Comparison of ENCODE assay signal across 8 cellular contexts in genomic region chr3:98329392-98330124, GRCh38. TPM values are rescaled to one million over a fixed set of nuclear protein-coding genes. Genes with fewer than 3 reads are reported as not detected.
DNase-seq lines count a peak whose midpoint lies in the region.

No MANE protein-coding gene starts in this region.

- H3K27ac ChIP-seq in caudate nucleus (ENCODE audit: low read depth, low read length), result no peak overlapping the region

- DNase-seq in activated CD8-positive, alpha-beta memory T cell treated with anti-CD3 and anti-CD28 coated beads for 24 hours, result peak; percentile 66
- no peak for DNase-seq in activated CD8-positive, alpha-beta memory T cell treated with anti-CD3 and anti-CD28 coated beads, Interleukin-2, amount 50 U/mL, for 48 hours
- DNase-seq in HCEC 1CT (peak; percentile 39), M059J (ENCODE audit: low read depth) (peak; percentile 65), T-helper 22 cell (ENCODE audit: low read depth) (peak; percentile 3), caudate nucleus (lab: John Stamatoyannopoulos, UW) (peak in 40 of 61 donors; percentile 2 to 66 (median 19)), kidney glomerular epithelial cell (lab: John Stamatoyannopoulos, UW) (peak; percentile 42)
- peak in 2 of 3 experiments; percentile 7 to 11 for DNase-seq in stimulated activated CD4-positive, alpha-beta T cell treated with anti-CD3 and anti-CD28 coated beads, TNF-alpha, amount 100 ng/mL, for 4 hours (ENCODE audit: low read depth in 3 of 3)

RNA-seq across cellular contexts. Expression of gene OR5K4, which starts 24.1 kb away (rescaled TPM):
- total RNA-seq in M059J (2014; rRNA removed; shearing (Covaris generic)), result not detected in 2 replicates

RNA-seq across cellular contexts. Expression of gene OR5H2, which starts 47.3 kb away (rescaled TPM):
- total RNA-seq in M059J (2014; rRNA removed; shearing (Covaris generic)), result not detected in 2 replicates
